In genomic region chr3:27542469-27542868, GRCh38 we compare ENCODE assay signal across 16 cellular contexts. TPM values are rescaled to one million over a fixed set of nuclear protein-coding genes. Genes with fewer than 3 reads are reported as not detected.
A peak's percentile ranks its signal among the peaks of the same experiment; 100 is the strongest.
DNase-seq lines count a peak whose midpoint lies in the region; ATAC-seq and TF ChIP-seq lines count a peak whose summit lies in the region.
"Had no signal": no experiment of that assay in that cellular context is flagged by ENCODE, and none has a peak within 500 bp of the region (broad histone marks: within the 10 kb centered on the region; RNA-seq: fewer than 3 reads in every experiment).

No MANE protein-coding gene starts in this region.

- no peaks in the 10 kb centered on the region for H3K27me3 ChIP-seq in right atrium auricular region
- no peaks in the 10 kb centered on the region for H3K27me3 ChIP-seq in mesenchymal stem cell (ENCODE audit: control insufficient read depth in 1 of 2, insufficient read depth in 1 of 2, low read length in 2 of 2)
- H3K27me3 ChIP-seq in subcutaneous abdominal adipose tissue (ENCODE audit: control insufficient read depth in 5 of 5, insufficient read depth in 4 of 5, low read length in 5 of 5) = no peaks in the 10 kb centered on the region
- H3K27me3 ChIP-seq in SK-N-SH (ENCODE audit: insufficient read depth) = no peaks in the 10 kb centered on the region

- H3K4ac ChIP-seq in mesenchymal stem cell (ENCODE audit: low read depth in 1 of 2, low read length in 2 of 2) = no peak overlapping the region

- no peak for TF ChIP-seq CTCF in right atrium auricular region (IDR thresholded peaks at IDR 0.05)
- TF ChIP-seq CTCF in epithelial cell of proximal tubule (conservative IDR thresholded peaks at IDR 0.05; ENCODE audit: low read depth, low read length) = no peak
- TF ChIP-seq CTCF in SK-N-SH (IDR thresholded peaks at IDR 0.05) = no peak

- no peak overlapping the region for H2BK5ac ChIP-seq in mesenchymal stem cell (ENCODE audit: low read depth, low read length, poor library complexity, severe bottlenecking)

- no peak overlapping the region for H2BK15ac ChIP-seq in mesenchymal stem cell (ENCODE audit: low read depth, poor library complexity, severe bottlenecking)

- DNase-seq in left ventricle myocardium superior (no peak), right atrium auricular region (ENCODE audit: low spot score) (no peak), epithelial cell of proximal tubule (ENCODE audit: low read depth) (peak; percentile 82), mesenchymal stem cell (no peak), SK-N-SH (no peak), NCI-H2196 (lab: John Stamatoyannopoulos, UW; ENCODE audit: unreplicated experiment) (no peak), mesenteric fat pad (ENCODE audit: low spot score) (no peak)
- DNase-seq: 8988T; C1 segment of cervical spinal cord; NCI-H1048; NCI-H146; NCI-H226; NCI-H526 treated with DMSO at 0.1 percent for 48 hours; NK-92 treated with Interleukin-12 subunit alpha and Interleukin-12 subunit beta, amount 100 ng/mL, for 24 hours had no signal

- H4K8ac ChIP-seq in mesenchymal stem cell (ENCODE audit: low read length) = no peak overlapping the region

- CTCF ChIA-PET in SK-N-SH (lab: Yijun Ruan, JAX) = no interaction called here

- H3K36me3 ChIP-seq in right atrium auricular region (no peaks in the 10 kb centered on the region), mesenchymal stem cell (ENCODE audit: control insufficient read depth in 1 of 2, insufficient read depth in 2 of 2, low read depth in 1 of 2, low read length in 2 of 2) (no peaks in the 10 kb centered on the region), subcutaneous abdominal adipose tissue (ENCODE audit: control insufficient read depth in 5 of 5, insufficient read depth in 5 of 5, low read length in 5 of 5) (no peaks in the 10 kb centered on the region), SK-N-SH (replicated peaks in 1 of 2; ENCODE audit: control insufficient read depth in 1 of 2, insufficient read depth in 2 of 2, low read length in 1 of 2) (no peaks in the 10 kb centered on the region)
- H3K36me3 ChIP-seq: HAP-1 had no signal

- H3K4me2 ChIP-seq in mesenchymal stem cell (ENCODE audit: low read length, poor library complexity, severe bottlenecking) = no peak overlapping the region
- H3K4me2 ChIP-seq in SK-N-SH = no peak overlapping the region

- H3K4me1 ChIP-seq in right atrium auricular region = no peaks in the 10 kb centered on the region
- H3K4me1 ChIP-seq in mesenchymal stem cell (ENCODE audit: control insufficient read depth, insufficient read depth, low read depth, low read length) = peaks cover 1% of the 10 kb centered on the region
- H3K4me1 ChIP-seq in subcutaneous abdominal adipose tissue (ENCODE audit: control insufficient read depth in 5 of 5, insufficient read depth in 5 of 5, low read length in 5 of 5) = peaks cover 5 to 19% (median 12%) of the 10 kb centered on the region in 5 donors
- peaks cover 4 to 12% of the 10 kb centered on the region in 2 experiments; a peak in 1 of 4 replicates for H3K4me1 ChIP-seq in SK-N-SH (ENCODE audit: control insufficient read depth in 1 of 2, insufficient read depth in 2 of 2, low read depth in 1 of 2, low read length in 1 of 2)

- no peak overlapping the region for H3K23ac ChIP-seq in mesenchymal stem cell (ENCODE audit: low read length in 2 of 2)

- no peak overlapping the region for H2BK12ac ChIP-seq in mesenchymal stem cell (ENCODE audit: low read length in 2 of 2)

- ATAC-seq in left ventricle myocardium superior = peak; percentile 23

- H3K14ac ChIP-seq in mesenchymal stem cell (ENCODE audit: low read length in 2 of 2) = no peak overlapping the region

- H3K9ac ChIP-seq in mesenchymal stem cell (ENCODE audit: low read length) (peak overlapping the region; percentile 67), subcutaneous abdominal adipose tissue (ENCODE audit: low read length in 5 of 5) (no peak overlapping the region), SK-N-SH (no peak overlapping the region)

- no peak overlapping the region for H3K4me3 ChIP-seq in right atrium auricular region
- no peak overlapping the region for H3K4me3 ChIP-seq in epithelial cell of proximal tubule (ENCODE audit: low read depth, low read length)
- H3K4me3 ChIP-seq in mesenchymal stem cell (ENCODE audit: insufficient read depth in 1 of 2, low read depth in 1 of 2, low read length in 2 of 2) = no peak overlapping the region
- no peak overlapping the region for H3K4me3 ChIP-seq in subcutaneous abdominal adipose tissue (ENCODE audit: low read depth in 1 of 5, low read length in 5 of 5)
- H3K4me3 ChIP-seq in SK-N-SH (ENCODE audit: low read depth in 2 of 2, low read length in 1 of 2) = no peak overlapping the region
- H3K4me3 ChIP-seq: HAP-1 had no signal

- no peak overlapping the region for H2AK5ac ChIP-seq in mesenchymal stem cell (ENCODE audit: low read length, severe bottlenecking)

- no peaks in the 10 kb centered on the region for H3K79me2 ChIP-seq in SK-N-SH (ENCODE audit: insufficient read depth)

- no peak overlapping the region for H3K18ac ChIP-seq in mesenchymal stem cell (ENCODE audit: low read depth in 1 of 2, low read length in 2 of 2)

- no peak overlapping the region for H3K27ac ChIP-seq in right atrium auricular region
- H3K27ac ChIP-seq in mesenchymal stem cell (ENCODE audit: low read length, poor library complexity, severe bottlenecking) = no peak overlapping the region
- H3K27ac ChIP-seq in subcutaneous abdominal adipose tissue (ENCODE audit: low read depth, low read length) = peak overlapping the region; percentile 39
- no peak overlapping the region for H3K27ac ChIP-seq in SK-N-SH (ENCODE audit: low read depth in 2 of 2, low read length in 1 of 2)

- H3K9me3 ChIP-seq in right atrium auricular region (no peaks in the 10 kb centered on the region), mesenchymal stem cell (ENCODE audit: control insufficient read depth, low read length) (no peaks in the 10 kb centered on the region), subcutaneous abdominal adipose tissue (ENCODE audit: control insufficient read depth in 5 of 5, low read length in 5 of 5) (no peaks in the 10 kb centered on the region), SK-N-SH (no peaks in the 10 kb centered on the region)
- H3K9me3 ChIP-seq: HAP-1 had no signal

- H2BK120ac ChIP-seq in mesenchymal stem cell (ENCODE audit: low read depth, low read length) = no peak overlapping the region

- no peak for TF ChIP-seq EP300 in SK-N-SH (IDR thresholded peaks at IDR 0.05; ENCODE audit: borderline replicate concordance in 1 of 2, low read depth in 1 of 2, low read length in 1 of 2)

- intact Hi-C loops in left ventricle myocardium superior (cut with micrococcal nuclease) = no loop called here

- peaks cover 10% of the 10 kb centered on the region for H3F3A ChIP-seq in SK-N-SH (replicated peaks; ENCODE audit: insufficient read depth)

- no peaks in the 10 kb centered on the region for H3K79me1 ChIP-seq in mesenchymal stem cell (replicated peaks; ENCODE audit: low read length, poor library complexity, severe bottlenecking)

- no peaks in the 10 kb centered on the region for H3K9me2 ChIP-seq in SK-N-SH

- H4K91ac ChIP-seq in mesenchymal stem cell (ENCODE audit: low read length) = no peak overlapping the region

- TF ChIP-seq RAD21 in SK-N-SH (IDR thresholded peaks at IDR 0.05; ENCODE audit: low read length) = no peak

- H2AFZ ChIP-seq in mesenchymal stem cell (ENCODE audit: low read depth, low read length) (no peak overlapping the region), SK-N-SH (ENCODE audit: low read depth) (no peak overlapping the region)

- POLR2A ChIA-PET in SK-N-SH (lab: Yijun Ruan, JAX) = no interaction called here

- H4K20me1 ChIP-seq in SK-N-SH (ENCODE audit: insufficient read depth) = no peaks in the 10 kb centered on the region

- 97% methylated on average over 5 of the region's 5 CpGs for WGBS in mesenchymal stem cell
- 92% methylated on average over 5 of the region's 5 CpGs for WGBS in SK-N-SH (ENCODE audit: low lambda C conversion rate)

TF ChIP-seq in SK-N-SH, 30 proteins besides CTCF, POLR2A, EP300 and RAD21 (continues in another document):
- no peak for TF ChIP-seq YY1 (IDR thresholded peaks at IDR 0.05; ENCODE audit: low read depth)
- TF ChIP-seq MXI1 (IDR thresholded peaks at IDR 0.05; ENCODE audit: low read depth, low read length) = no peak
- no peak for TF ChIP-seq NFIC (IDR thresholded peaks at IDR 0.05; ENCODE audit: borderline replicate concordance)
- no peak for TF ChIP-seq TEAD4 (IDR thresholded peaks at IDR 0.05; ENCODE audit: borderline replicate concordance, insufficient read depth)
- TF ChIP-seq SMC3 (IDR thresholded peaks at IDR 0.05; ENCODE audit: low read depth, low read length) = no peak
- TF ChIP-seq EZH2phosphoT487 (IDR thresholded peaks at IDR 0.05; ENCODE audit: borderline replicate concordance, low read depth) = no peak
- no peak for TF ChIP-seq NRF1 (IDR thresholded peaks at IDR 0.05; ENCODE audit: low read depth, low read length)
- TF ChIP-seq ELF1 (IDR thresholded peaks at IDR 0.05) = no peak
- TF ChIP-seq TCF12 (IDR thresholded peaks at IDR 0.05) = no peak
- no peak for TF ChIP-seq MAX (IDR thresholded peaks at IDR 0.05; ENCODE audit: low read depth)
- TF ChIP-seq ZBTB33 (IDR thresholded peaks at IDR 0.05; ENCODE audit: borderline replicate concordance, low read depth) = no peak
- TF ChIP-seq RCOR1 (IDR thresholded peaks at IDR 0.05; ENCODE audit: low read length) = no peak

RNA-seq across cellular contexts. Expression of gene SLC4A7, which starts 58.3 kb away (rescaled TPM):
- total RNA-seq in left ventricle myocardium superior (19.2 TPM), right atrium auricular region (10 to 100 TPM; 14.4 to 25.6 TPM), epithelial cell of proximal tubule (36.0 and 74.0 TPM in 2 replicates), mesenteric fat pad (29.2 TPM)
- 11.7 TPM for polyA plus RNA-seq in mesenchymal stem cell (2013, experiment 1 of 2)
- 10.7 TPM for polyA plus RNA-seq in mesenchymal stem cell (2013, experiment 2 of 2)
- 3.9 and 5.9 TPM in 2 replicates for polyA plus RNA-seq in SK-N-SH (2012; rRNA removed)
- 4.3 and 4.8 TPM in 2 replicates for polyA plus RNA-seq in SK-N-SH (2012; cell fraction: cytosol; rRNA removed)
- polyA plus RNA-seq in SK-N-SH (2012; cell fraction: nucleus; rRNA removed) = 7.9 and 18.4 TPM in 2 replicates
